In genomic region chr1:74799119-74799518, GRCh38 we compare ENCODE assay signal across 20 cellular contexts.
DNase-seq lines count a peak whose midpoint lies in the region; ATAC-seq, FAIRE-seq and TF ChIP-seq lines count a peak whose summit lies in the region.
"Had no signal": no experiment of that assay in that cellular context is flagged by ENCODE, and none has a peak within 500 bp of the region (broad histone marks: within the 10 kb centered on the region; RNA-seq: fewer than 3 reads in every experiment).

No MANE protein-coding gene starts in this region.

- no peaks in the 10 kb centered on the region for H3K36me3 ChIP-seq in HUES48 (ENCODE audit: control insufficient read depth, insufficient read depth, low read length)
- H3K36me3 ChIP-seq in NT2/D1 (ENCODE audit: insufficient read depth, insufficient read length, low read length), result no peaks in the 10 kb centered on the region
- H3K36me3 ChIP-seq: BLaER1 treated with 17β-estradiol and CSF1 and Interleukin-3, amounts not matched to agents 10 nM and 100 nM had no signal

- no peak for TF ChIP-seq CTCF in GM12865 (IDR thresholded peaks at IDR 0.05; ENCODE audit: insufficient read depth, low read depth, low read length, missing control alignments)

- H3K4me3 ChIP-seq in GM12865 (ENCODE audit: low read depth, low read length), result no peak overlapping the region
- H3K4me3 ChIP-seq in HUES48 (ENCODE audit: low read depth, low read length), result no peak overlapping the region
- H3K4me3 ChIP-seq in NT2/D1 (ENCODE audit: insufficient read length, low read depth), result no peak overlapping the region
- H3K4me3 ChIP-seq in iPS-18c (ENCODE audit: insufficient read depth, low read depth, low read length), result peak overlapping the region; percentile 9; the same call in 1 of the 2 replicates
- H3K4me3 ChIP-seq: BLaER1 treated with 17β-estradiol and CSF1 and Interleukin-3, amounts not matched to agents 10 nM and 100 nM had no signal

- H3K27me3 ChIP-seq in HUES48 (ENCODE audit: control insufficient read depth, insufficient read depth, low read length) (no peaks in the 10 kb centered on the region), NT2/D1 (ENCODE audit: insufficient read depth, insufficient read length) (no peaks in the 10 kb centered on the region)
- H3K27me3 ChIP-seq: BLaER1 treated with 17β-estradiol and CSF1 and Interleukin-3, amounts not matched to agents 10 nM and 100 nM had no signal

- H3K4me1 ChIP-seq in HUES48 (ENCODE audit: control insufficient read depth, insufficient read depth, low read length) (no peaks in the 10 kb centered on the region), NT2/D1 (ENCODE audit: insufficient read depth, insufficient read length) (no peaks in the 10 kb centered on the region)
- H3K4me1 ChIP-seq: BLaER1 treated with 17β-estradiol and CSF1 and Interleukin-3, amounts not matched to agents 10 nM and 100 nM had no signal

- peak overlapping the region; percentile 26 for H3K27ac ChIP-seq in HUES48 (ENCODE audit: low read depth, low read length)
- H3K27ac ChIP-seq: BLaER1 treated with 17β-estradiol and CSF1 and Interleukin-3, amounts not matched to agents 10 nM and 100 nM had no signal

- ATAC-seq in HG03378 (IDR thresholded peaks at IDR 0.05; ENCODE audit: unreplicated experiment) (no peak), HG03135 (IDR thresholded peaks at IDR 0.05; ENCODE audit: unreplicated experiment) (no peak)
- ATAC-seq: CD8-positive, alpha-beta T cell; HCT116 had no signal

- peak; percentile 21 for DNase-seq in GM12865 (ENCODE audit: low read depth)
- DNase-seq in NT2/D1 (ENCODE audit: low read depth, low spot score), result peak; percentile 23
- DNase-seq in NCI-H345 treated with DMSO at 0.1 percent for 48 hours (lab: John Stamatoyannopoulos, UW; ENCODE audit: unreplicated experiment), result no peak
- DNase-seq in urothelium cell line (ENCODE audit: low spot score), result no peak
- DNase-seq: Calu3; CD8-positive, alpha-beta T cell; DMS79 treated with DMSO at 0.1 percent for 48 hours; EL; HFFc6; IMR-90; Karpas-422; KBM-7 had no signal

- FAIRE-seq in urothelium cell line (lab: Jason Lieb, UNC), result no peak
- FAIRE-seq: GM12891, H54 had no signal

- H3K9ac ChIP-seq in HUES48 (ENCODE audit: low read depth, low read length) (no peak overlapping the region), NT2/D1 (ENCODE audit: insufficient read length, low read depth) (no peak overlapping the region)
- H3K9ac ChIP-seq: BLaER1 treated with 17β-estradiol and CSF1 and Interleukin-3, amounts not matched to agents 10 nM and 100 nM had no signal

- H3K9me3 ChIP-seq in HUES48 (ENCODE audit: control insufficient read depth, insufficient read depth, low read length) (peaks cover 11% of the 10 kb centered on the region), NT2/D1 (ENCODE audit: insufficient read depth, low read length) (peaks cover 22% of the 10 kb centered on the region), iPS-18c (ENCODE audit: control insufficient read depth, insufficient read depth, low read length) (peaks cover 2% of the 10 kb centered on the region)

Comparison
In these comparisons a context has a peak if more than half of its experiments do, and no peak if none do; other contexts are left out.
1. DNase-seq: peak in GM12865 (single experiment) and NT2/D1 (single experiment); none in NCI-H345 treated with DMSO at 0.1 percent for 48 hours (single experiment) and urothelium cell line (single experiment).